In genomic region chr14:96614528-96614927, GRCh38 we compare ENCODE assay signal across 1 cellular context.
TF ChIP-seq lines count a peak whose summit lies in the region.

No MANE protein-coding gene starts in this region.

TF ChIP-seq in A549, 52 proteins besides CTCF, POLR2A, EP300 and RAD21 (continued from another document):
- TF ChIP-seq E2F6 (IDR thresholded peaks at IDR 0.05; ENCODE audit: borderline replicate concordance, low read depth) (no peak), BCL3 (IDR thresholded peaks at IDR 0.05) (no peak), RNF2 (IDR thresholded peaks at IDR 0.05; ENCODE audit: borderline replicate concordance, low read depth) (no peak)
